ENCODE assay signal across 12 cellular contexts in genomic region chr1:198672124-198672523, GRCh38. TPM values are rescaled to one million over a fixed set of nuclear protein-coding genes. Genes with fewer than 3 reads are reported as not detected.
DNase-seq lines count a peak whose midpoint lies in the region; ATAC-seq and TF ChIP-seq lines count a peak whose summit lies in the region.
"Had no signal": no experiment of that assay in that cellular context is flagged by ENCODE, and none has a peak within 500 bp of the region (broad histone marks: within the 10 kb centered on the region; RNA-seq: fewer than 3 reads in every experiment).

No MANE protein-coding gene starts in this region.

- H3K4me3 ChIP-seq in CD4-positive, CD25-positive, alpha-beta regulatory T cell (ENCODE audit: low read depth, low read length), result peak overlapping the region; percentile 80
- no peak overlapping the region for H3K4me3 ChIP-seq in mesodermal cell (ENCODE audit: extremely low read depth, insufficient read depth, low read length, poor library complexity, severe bottlenecking)
- H3K4me3 ChIP-seq: lower lobe of right lung had no signal

- H3K27me3 ChIP-seq in CD4-positive, CD25-positive, alpha-beta regulatory T cell (ENCODE audit: control insufficient read depth, insufficient read depth, low read length), result no peaks in the 10 kb centered on the region

- peak overlapping the region; percentile 97 for H3K27ac ChIP-seq in CD4-positive, CD25-positive, alpha-beta regulatory T cell (ENCODE audit: insufficient read depth, low read length, poor library complexity, severe bottlenecking)
- H3K27ac ChIP-seq in mesodermal cell (ENCODE audit: low read depth, low read length, severe bottlenecking), result peak overlapping the region; percentile 6
- H3K27ac ChIP-seq: lower lobe of right lung had no signal

- peaks cover 62% of the 10 kb centered on the region for H3K36me3 Mint-ChIP-seq in CD4-positive, CD25-positive, alpha-beta regulatory T cell
- H3K36me3 Mint-ChIP-seq in HFFc6 (ENCODE audit: low read depth), result peaks cover 20% of the 10 kb centered on the region
- H3K36me3 Mint-ChIP-seq in activated T-helper 2 cell treated with anti-CD3 and anti-CD28 coated beads, Interferon-gamma antibody, Interleukin-2, Interleukin-4, amounts not matched to agents 10 μg/mL and 5 μg/mL and 100 μg/mL, durations not matched to agents 14 hours and 24 hours and 36 hours (ENCODE audit: low read depth), result peaks cover 78% of the 10 kb centered on the region

- intact Hi-C loops in activated T-helper 2 cell treated with anti-CD3 and anti-CD28 coated beads, Interferon-gamma antibody, Interleukin-2, Interleukin-4, amounts not matched to agents 10 μg/mL and 5 μg/mL and 100 μg/mL, durations not matched to agents 14 hours and 24 hours and 36 hours (cut with micrococcal nuclease), result no loop called here
- intact Hi-C loops in head of caudate nucleus (cut with DNase I), result no loop called here

- peaks cover 49% of the 10 kb centered on the region for H3K36me3 ChIP-seq in CD4-positive, CD25-positive, alpha-beta regulatory T cell (ENCODE audit: control insufficient read depth, insufficient read depth, low read length)
- no peaks in the 10 kb centered on the region for H3K36me3 ChIP-seq in mesodermal cell (ENCODE audit: control insufficient read depth, insufficient read depth, low read length)
- H3K36me3 ChIP-seq: lower lobe of right lung had no signal

- no peak for DNase-seq in CD4-positive, CD25-positive, alpha-beta regulatory T cell
- peak; percentile 90 for DNase-seq in HFFc6
- no peak for DNase-seq in activated T-helper 2 cell treated with anti-CD3 and anti-CD28 coated beads, Interferon-gamma antibody, Interleukin-2, Interleukin-4, amounts not matched to agents 10 μg/mL and 5 μg/mL and 100 μg/mL, durations not matched to agents 14 hours and 24 hours and 36 hours (ENCODE audit: low spot score)
- DNase-seq in head of caudate nucleus, result no peak
- DNase-seq: activated CD4-positive, CD25-positive, alpha-beta regulatory T cell; GDM1; lower lobe of right lung; NCI-H187 treated with DMSO at 0.1 percent for 48 hours had no signal

- no peaks in the 10 kb centered on the region for H3K9me3 Mint-ChIP-seq in CD4-positive, CD25-positive, alpha-beta regulatory T cell
- H3K9me3 Mint-ChIP-seq in HFFc6, result no peaks in the 10 kb centered on the region
- no peaks in the 10 kb centered on the region for H3K9me3 Mint-ChIP-seq in activated T-helper 2 cell treated with anti-CD3 and anti-CD28 coated beads, Interferon-gamma antibody, Interleukin-2, Interleukin-4, amounts not matched to agents 10 μg/mL and 5 μg/mL and 100 μg/mL, durations not matched to agents 14 hours and 24 hours and 36 hours

- H3K27me3 Mint-ChIP-seq in CD4-positive, CD25-positive, alpha-beta regulatory T cell, result no peaks in the 10 kb centered on the region
- peaks cover 2% of the 10 kb centered on the region; the same call in 1 of the 2 replicates for H3K27me3 Mint-ChIP-seq in HFFc6 (ENCODE audit: insufficient read depth)
- H3K27me3 Mint-ChIP-seq in activated T-helper 2 cell treated with anti-CD3 and anti-CD28 coated beads, Interferon-gamma antibody, Interleukin-2, Interleukin-4, amounts not matched to agents 10 μg/mL and 5 μg/mL and 100 μg/mL, durations not matched to agents 14 hours and 24 hours and 36 hours (ENCODE audit: low read depth), result no peaks in the 10 kb centered on the region

- no peak for ATAC-seq in CD4-positive, CD25-positive, alpha-beta regulatory T cell (ENCODE audit: low read depth in 2 of 2)
- no peak for ATAC-seq in GM18858 (IDR thresholded peaks at IDR 0.05; ENCODE audit: unreplicated experiment)
- ATAC-seq in GM21381 (IDR thresholded peaks at IDR 0.05; ENCODE audit: unreplicated experiment), result no peak
- no peak for ATAC-seq in HG03342 (IDR thresholded peaks at IDR 0.05; ENCODE audit: unreplicated experiment)
- ATAC-seq: lower lobe of right lung had no signal

- H3K9me3 ChIP-seq in CD4-positive, CD25-positive, alpha-beta regulatory T cell (ENCODE audit: control insufficient read depth in 2 of 2, low read length in 2 of 2), result no peaks in the 10 kb centered on the region
- H3K9me3 ChIP-seq in mesodermal cell (ENCODE audit: control insufficient read depth, low read length), result no peaks in the 10 kb centered on the region
- H3K9me3 ChIP-seq: lower lobe of right lung had no signal

- H3K27ac Mint-ChIP-seq in CD4-positive, CD25-positive, alpha-beta regulatory T cell, result peak overlapping the region; percentile 33 to 75 (median 44)
- peak overlapping the region; percentile 85 for H3K27ac Mint-ChIP-seq in HFFc6
- H3K27ac Mint-ChIP-seq in activated T-helper 2 cell treated with anti-CD3 and anti-CD28 coated beads, Interferon-gamma antibody, Interleukin-2, Interleukin-4, amounts not matched to agents 10 μg/mL and 5 μg/mL and 100 μg/mL, durations not matched to agents 14 hours and 24 hours and 36 hours, result peak overlapping the region; percentile 14

- no peak for TF ChIP-seq CTCF in HFFc6 (IDR thresholded peaks at IDR 0.05)

- H3K4me1 Mint-ChIP-seq in CD4-positive, CD25-positive, alpha-beta regulatory T cell, result peaks cover 67 to 93% (median 85%) of the 10 kb centered on the region in 4 donors
- peaks cover 98% of the 10 kb centered on the region for H3K4me1 Mint-ChIP-seq in HFFc6 (ENCODE audit: low read depth)
- peaks cover 84% of the 10 kb centered on the region for H3K4me1 Mint-ChIP-seq in activated T-helper 2 cell treated with anti-CD3 and anti-CD28 coated beads, Interferon-gamma antibody, Interleukin-2, Interleukin-4, amounts not matched to agents 10 μg/mL and 5 μg/mL and 100 μg/mL, durations not matched to agents 14 hours and 24 hours and 36 hours (ENCODE audit: low read depth)

- WGBS in mesodermal cell (ENCODE audit: insufficient coverage in 2 of 2), 2 experiments, result 80% methylated on average over 1 of the region's 3 CpGs; no CpG with 5 or more reads in 1 of the 2 experiments

- peak overlapping the region; percentile 52 to 89 (median 72) for H3K4me3 Mint-ChIP-seq in CD4-positive, CD25-positive, alpha-beta regulatory T cell
- H3K4me3 Mint-ChIP-seq in HFFc6, result peak overlapping the region; percentile 3; the same call in 1 of the 2 replicates
- no peak overlapping the region for H3K4me3 Mint-ChIP-seq in activated T-helper 2 cell treated with anti-CD3 and anti-CD28 coated beads, Interferon-gamma antibody, Interleukin-2, Interleukin-4, amounts not matched to agents 10 μg/mL and 5 μg/mL and 100 μg/mL, durations not matched to agents 14 hours and 24 hours and 36 hours (ENCODE audit: low read depth)

- peaks cover 97% of the 10 kb centered on the region for H3K4me1 ChIP-seq in CD4-positive, CD25-positive, alpha-beta regulatory T cell (ENCODE audit: control insufficient read depth, insufficient read depth, low read length, poor library complexity, severe bottlenecking)
- peaks cover 29% of the 10 kb centered on the region for H3K4me1 ChIP-seq in mesodermal cell (ENCODE audit: control insufficient read depth, insufficient read depth, low read length, poor library complexity, severe bottlenecking)
- H3K4me1 ChIP-seq: lower lobe of right lung had no signal

RNA-seq across cellular contexts. Expression of gene PTPRC, which starts 33.3 kb away (rescaled TPM):
- 946 TPM for total RNA-seq in CD4-positive, CD25-positive, alpha-beta regulatory T cell
- polyA plus RNA-seq in CD4-positive, CD25-positive, alpha-beta regulatory T cell, result 1,000 to 10,000 TPM; 1,055 to 1,099 (median 1,073) TPM
- total RNA-seq in HFFc6 (2021; fragmentation: NEBNext Ultra II Directional; extraction: Animal tissue kit (Norgen Biotek cat#: 25700)), result under 1 TPM; 0.19 to 0.96 (median 0.79) TPM
- 321 and 333 TPM in 2 replicates for total RNA-seq in activated T-helper 2 cell treated with anti-CD3 and anti-CD28 coated beads, Interferon-gamma antibody, Interleukin-2, Interleukin-4, amounts not matched to agents 10 μg/mL and 5 μg/mL and 100 μg/mL, durations not matched to agents 14 hours and 24 hours and 36 hours
- polyA plus RNA-seq in mesodermal cell (2013, experiment 1 of 2), result not detected
- 0.30 TPM for polyA plus RNA-seq in mesodermal cell (2013, experiment 2 of 2)

Comparison
In these comparisons a context has a peak if more than half of its experiments do, and no peak if none do; other contexts are left out.
1. H3K27ac Mint-ChIP-seq: peak in every context shown above with its lines; median percentile 85 in HFFc6; 44 in CD4-positive, CD25-positive, alpha-beta regulatory T cell; 14 in activated T-helper 2 cell treated with anti-CD3 and anti-CD28 coated beads, Interferon-gamma antibody, Interleukin-2, Interleukin-4, amounts not matched to agents 10 μg/mL and 5 μg/mL and 100 μg/mL, durations not matched to agents 14 hours and 24 hours and 36 hours.
2. RNA of gene PTPRC, which starts 33.3 kb away (total RNA-seq): 946 TPM in CD4-positive, CD25-positive, alpha-beta regulatory T cell (single experiment) and 321 to 333 TPM in activated T-helper 2 cell treated with anti-CD3 and anti-CD28 coated beads, Interferon-gamma antibody, Interleukin-2, Interleukin-4, amounts not matched to agents 10 μg/mL and 5 μg/mL and 100 μg/mL, durations not matched to agents 14 hours and 24 hours and 36 hours; 0.19 to 0.96 TPM in HFFc6; every median in the first group is over 100 times any median in the second.